19 cellular contexts compared by ENCODE assay signal in genomic region chr17:45112559-45113423, GRCh38. TPM values are rescaled to one million over a fixed set of nuclear protein-coding genes. Genes with fewer than 3 reads are reported as not detected.
DNase-seq lines count a peak whose midpoint lies in the region; ATAC-seq and TF ChIP-seq lines count a peak whose summit lies in the region.
"Had no signal": no experiment of that assay in that cellular context is flagged by ENCODE, and none has a peak within 500 bp of the region (broad histone marks: within the 10 kb centered on the region; RNA-seq: fewer than 3 reads in every experiment).

No MANE protein-coding gene starts in this region.

- H3K27me3 ChIP-seq in esophagus muscularis mucosa (no peaks in the 10 kb centered on the region), stomach smooth muscle (ENCODE audit: control insufficient read depth in 1 of 2, insufficient read depth in 2 of 2, low read length in 2 of 2) (no peaks in the 10 kb centered on the region)
- H3K27me3 ChIP-seq: body of pancreas had no signal

- H3K4me1 ChIP-seq in esophagus muscularis mucosa (peaks cover 35 to 49% (median 47%) of the 10 kb centered on the region in 4 donors), stomach smooth muscle (ENCODE audit: control insufficient read depth, insufficient read depth, low read length) (peaks cover 30% of the 10 kb centered on the region)
- H3K4me1 ChIP-seq: body of pancreas had no signal

- intact Hi-C loops in esophagus muscularis mucosa (cut with DNase I), result no loop called here

- H3K9ac ChIP-seq in stomach smooth muscle (ENCODE audit: low read length in 2 of 2), result peak overlapping the region in 1 of 2 donors; percentile 29
- H3K9ac ChIP-seq: SK-N-SH had no signal

- 92% methylated on average over 13 of the region's 23 CpGs for WGBS in esophagus muscularis mucosa

- H3K4me3 ChIP-seq in esophagus muscularis mucosa (no peak overlapping the region), stomach smooth muscle (ENCODE audit: low read length in 2 of 2) (no peak overlapping the region)
- H3K4me3 ChIP-seq: body of pancreas, GM23338 had no signal

- TF ChIP-seq CTCF in esophagus muscularis mucosa (IDR thresholded peaks at IDR 0.05), result no peak

- no peak for ATAC-seq in HG03521 (IDR thresholded peaks at IDR 0.05; ENCODE audit: unreplicated experiment)
- ATAC-seq in GM18502 (IDR thresholded peaks at IDR 0.05; ENCODE audit: poor library complexity, unreplicated experiment), result no peak
- ATAC-seq: activated T-cell treated with anti-CD3 and anti-CD28 coated beads, Interleukin-2, amount 50 U/mL, for 72 hours; body of pancreas; GM23338; Panc1; sciatic nerve had no signal

- H3K27ac ChIP-seq in esophagus muscularis mucosa (replicated peaks in 1 of 4) (peak overlapping the region; percentile 81 to 85 (median 82)), stomach smooth muscle (ENCODE audit: low read length) (peak overlapping the region; percentile 88)
- H3K27ac ChIP-seq: body of pancreas, epithelial cell of prostate had no signal

- H3K36me3 ChIP-seq in esophagus muscularis mucosa (peaks cover 0 to 75% (median 65%) of the 10 kb centered on the region in 4 donors), stomach smooth muscle (ENCODE audit: control insufficient read depth in 2 of 2, insufficient read depth in 2 of 2, low read length in 2 of 2) (peaks cover 4 to 16% of the 10 kb centered on the region in 2 donors)

- TF ChIP-seq EP300 in Ishikawa (IDR thresholded peaks at IDR 0.05; ENCODE audit: borderline replicate concordance) (no peak), esophagus muscularis mucosa (IDR thresholded peaks at IDR 0.05) (no peak)

- DNase-seq in esophagus muscularis mucosa (ENCODE audit: extremely low spot score) (no peak), DMS53 (lab: John Stamatoyannopoulos, UW) (no peak)
- DNase-seq: activated CD4-positive, CD25-positive, alpha-beta regulatory T cell treated with anti-CD3 and anti-CD28 coated beads, Interleukin-2, amount 50 U/mL, for 72 hours; activated CD8-positive, alpha-beta memory T cell treated with anti-CD3 and anti-CD28 coated beads for 24 hours; activated T-cell treated with anti-CD3 and anti-CD28 coated beads, Interleukin-2, amount 50 U/mL, for 72 hours; body of pancreas; dermis blood vessel endothelial cell; EL; NCI-H1436 treated with DMSO at 0.1 percent for 48 hours; SK-N-SH; T1000 had no signal

- TF ChIP-seq POLR2A in esophagus muscularis mucosa (IDR thresholded peaks at IDR 0.05; ENCODE audit: low read depth), result no peak

- no peak for TF ChIP-seq RAD21 in Ishikawa (IDR thresholded peaks at IDR 0.05; ENCODE audit: low read depth)

- no peaks in the 10 kb centered on the region for H3K9me3 ChIP-seq in esophagus muscularis mucosa
- H3K9me3 ChIP-seq in stomach smooth muscle (ENCODE audit: control insufficient read depth in 2 of 2, low read length in 2 of 2), result no peaks in the 10 kb centered on the region
- H3K9me3 ChIP-seq: body of pancreas, SK-N-SH had no signal

TF ChIP-seq in Ishikawa, 13 proteins besides CTCF, POLR2A, EP300 and RAD21:
- no peak for TF ChIP-seq USF1 (IDR thresholded peaks at IDR 0.05)
- no peak for TF ChIP-seq CREB1 (IDR thresholded peaks at IDR 0.05; ENCODE audit: low read depth)
- TF ChIP-seq TAF1 (IDR thresholded peaks at IDR 0.05; ENCODE audit: low read depth), result no peak
- peak; percentile 27; the same call in 1 of the 2 replicates for TF ChIP-seq ZBTB7A (IDR thresholded peaks at IDR 0.05; ENCODE audit: low read depth)

RNA-seq across cellular contexts. Expression of gene PLCD3, which starts 19.5 kb away (rescaled TPM):
- 100 to 1,000 TPM in 2 of 4 donors, 10 to 100 TPM in 2; 49.4 to 154 (median 106) TPM for total RNA-seq in esophagus muscularis mucosa

RNA-seq across cellular contexts. Expression of gene ACBD4, which starts 22.7 kb away (rescaled TPM):
- total RNA-seq in esophagus muscularis mucosa, result 10 to 100 TPM; 20.9 to 34.8 (median 23.5) TPM

RNA-seq across cellular contexts. Expression of gene HEXIM1, which starts 35.5 kb away (rescaled TPM):
- total RNA-seq in esophagus muscularis mucosa, result 10 to 100 TPM; 32.1 to 58.2 (median 45.3) TPM

RNA-seq across cellular contexts. Expression of gene HEXIM2, which starts 48.9 kb away (rescaled TPM):
- total RNA-seq in esophagus muscularis mucosa, result 1 to 10 TPM; 4.0 to 8.4 (median 7.0) TPM

RNA-seq across cellular contexts. Expression of gene NMT1, which starts 51.7 kb away (rescaled TPM):
- 10 to 100 TPM; 58.5 to 79.3 (median 65.1) TPM for total RNA-seq in esophagus muscularis mucosa
